ENCODE assay signal across 18 cellular contexts in genomic region chr19:4013886-4014540, GRCh38. TPM values are rescaled to one million over a fixed set of nuclear protein-coding genes. Genes with fewer than 3 reads are reported as not detected.
DNase-seq lines count a peak whose midpoint lies in the region; ATAC-seq and TF ChIP-seq lines count a peak whose summit lies in the region.
"Had no signal": no experiment of that assay in that cellular context is flagged by ENCODE, and none has a peak within 500 bp of the region (broad histone marks: within the 10 kb centered on the region; RNA-seq: fewer than 3 reads in every experiment).

No MANE protein-coding gene starts in this region.

- H3K4me3 Mint-ChIP-seq in nephron progenitor cell, result no peak overlapping the region
- H3K4me3 Mint-ChIP-seq in stimulated activated naive B cell treated with anti-CD40 and anti-IgM and Interleukin-4, amounts not matched to agents 10 μg/mL and 1 μg/mL and 100 μg/mL, for 72 hours, result no peak overlapping the region
- H3K4me3 Mint-ChIP-seq in T-cell, result no peak overlapping the region
- H3K4me3 Mint-ChIP-seq: activated CD4-positive, alpha-beta T cell treated with anti-CD3 and anti-CD28 coated beads, Interleukin-2, amount 10 ng/mL, durations not matched to agents 7 days and 5 days; IgD-negative memory B cell had no signal

- no peaks in the 10 kb centered on the region for H3K27me3 Mint-ChIP-seq in nephron progenitor cell (ENCODE audit: low read depth, poor library complexity)
- H3K27me3 Mint-ChIP-seq in stimulated activated naive B cell treated with anti-CD40 and anti-IgM and Interleukin-4, amounts not matched to agents 10 μg/mL and 1 μg/mL and 100 μg/mL, for 72 hours, result no peaks in the 10 kb centered on the region
- H3K27me3 Mint-ChIP-seq in T-cell, result no peaks in the 10 kb centered on the region
- H3K27me3 Mint-ChIP-seq: activated CD4-positive, alpha-beta T cell treated with anti-CD3 and anti-CD28 coated beads, Interleukin-2, amount 10 ng/mL, durations not matched to agents 7 days and 5 days; CD4-positive, CD25-positive, alpha-beta regulatory T cell; IgD-negative memory B cell had no signal

- no peak for TF ChIP-seq EP300 in esophagus muscularis mucosa (IDR thresholded peaks at IDR 0.05)
- TF ChIP-seq EP300 in tibial nerve (IDR thresholded peaks at IDR 0.05), result no peak

- H3K4me3 ChIP-seq in heart left ventricle (no peak overlapping the region), esophagus muscularis mucosa (no peak overlapping the region), tibial nerve (peak overlapping the region in 1 of 4 donors; percentile 32)
- H3K4me3 ChIP-seq: GM23248, thyroid gland had no signal

- H3K4me1 ChIP-seq in heart left ventricle, result peaks cover 3 to 79% (median 46%) of the 10 kb centered on the region in 12 donors
- peaks cover 70 to 92% (median 89%) of the 10 kb centered on the region in 4 donors for H3K4me1 ChIP-seq in esophagus muscularis mucosa
- peaks cover 0 to 96% (median 70%) of the 10 kb centered on the region in 4 donors for H3K4me1 ChIP-seq in tibial nerve

- ATAC-seq in heart left ventricle (peak in 3 of 4 donors; percentile 14 to 40 (median 18)), GM19023 (IDR thresholded peaks at IDR 0.05; ENCODE audit: unreplicated experiment) (no peak), T-cell (replicated peaks in 1 of 4) (no peak)
- ATAC-seq in stimulated activated naive B cell treated with anti-CD40 and anti-IgM and Interleukin-4, amounts not matched to agents 10 μg/mL and 1 μg/mL and 100 μg/mL, for 72 hours (replicated peaks), result no peak

- peaks cover 78% of the 10 kb centered on the region for H3K4me1 Mint-ChIP-seq in nephron progenitor cell
- peaks cover 32 to 67% of the 10 kb centered on the region in 2 donors for H3K4me1 Mint-ChIP-seq in stimulated activated naive B cell treated with anti-CD40 and anti-IgM and Interleukin-4, amounts not matched to agents 10 μg/mL and 1 μg/mL and 100 μg/mL, for 72 hours
- H3K4me1 Mint-ChIP-seq in T-cell, result peaks cover 21 to 45% (median 42%) of the 10 kb centered on the region in 3 donors

- H3K27me3 ChIP-seq in heart left ventricle (no peaks in the 10 kb centered on the region), esophagus muscularis mucosa (no peaks in the 10 kb centered on the region), tibial nerve (no peaks in the 10 kb centered on the region)
- H3K27me3 ChIP-seq: thyroid gland had no signal

- POLR2A ChIA-PET in T-cell (lab: Charles Lee), result interaction anchor here in 1 of 2 donors (0.9 kb wide), 1 partner anchor 23 kb away, joined by 3 read pairs; no protein-coding TSS in a partner anchor

- H3K27ac ChIP-seq in heart left ventricle (peak overlapping the region in 9 of 12 donors; percentile 56 to 85 (median 80)), esophagus muscularis mucosa (replicated peaks in 1 of 4) (peak overlapping the region; percentile 72 to 84 (median 74)), tibial nerve (peak overlapping the region; percentile 77 to 95 (median 87))
- H3K27ac ChIP-seq: GM23248, thyroid gland had no signal

- peak overlapping the region; percentile 87 for H3K27ac Mint-ChIP-seq in nephron progenitor cell
- no peak overlapping the region for H3K27ac Mint-ChIP-seq in stimulated activated naive B cell treated with anti-CD40 and anti-IgM and Interleukin-4, amounts not matched to agents 10 μg/mL and 1 μg/mL and 100 μg/mL, for 72 hours
- no peak overlapping the region for H3K27ac Mint-ChIP-seq in T-cell
- H3K27ac Mint-ChIP-seq: activated CD4-positive, alpha-beta T cell treated with anti-CD3 and anti-CD28 coated beads, Interleukin-2, amount 10 ng/mL, durations not matched to agents 7 days and 5 days; CD4-positive, CD25-positive, alpha-beta regulatory T cell had no signal

- H3K9me3 Mint-ChIP-seq in nephron progenitor cell (no peaks in the 10 kb centered on the region), T-cell (no peaks in the 10 kb centered on the region)
- H3K9me3 Mint-ChIP-seq in stimulated activated naive B cell treated with anti-CD40 and anti-IgM and Interleukin-4, amounts not matched to agents 10 μg/mL and 1 μg/mL and 100 μg/mL, for 72 hours, result no peaks in the 10 kb centered on the region
- H3K9me3 Mint-ChIP-seq: activated CD4-positive, alpha-beta T cell treated with anti-CD3 and anti-CD28 coated beads, Interleukin-2, amount 10 ng/mL, durations not matched to agents 7 days and 5 days; CD4-positive, CD25-positive, alpha-beta regulatory T cell; IgD-negative memory B cell had no signal

- TF ChIP-seq CTCF in heart left ventricle (IDR thresholded peaks at IDR 0.05), result no peak
- no peak for TF ChIP-seq CTCF in esophagus muscularis mucosa (IDR thresholded peaks at IDR 0.05)
- TF ChIP-seq CTCF in nephron progenitor cell (IDR thresholded peaks at IDR 0.05), result no peak
- TF ChIP-seq CTCF in tibial nerve (IDR thresholded peaks at IDR 0.05), result no peak

- TF ChIP-seq POLR2A in heart left ventricle (IDR thresholded peaks at IDR 0.05) (no peak), esophagus muscularis mucosa (IDR thresholded peaks at IDR 0.05; ENCODE audit: low read depth) (no peak), tibial nerve (IDR thresholded peaks at IDR 0.05) (no peak)

- CTCF ChIA-PET in T-cell (lab: Charles Lee), result no interaction called here

- no peak for DNase-seq in heart left ventricle
- no peak for DNase-seq in cardiac septum (ENCODE audit: low spot score)
- no peak for DNase-seq in esophagus muscularis mucosa (ENCODE audit: extremely low spot score)
- no peak for DNase-seq in nephron progenitor cell
- DNase-seq in tibial nerve (ENCODE audit: low spot score in 2 of 2), result no peak
- DNase-seq in stimulated activated naive B cell treated with anti-CD40 and anti-IgM and Interleukin-4, amounts not matched to agents 10 μg/mL and 1 μg/mL and 100 μg/mL, for 72 hours, result no peak
- DNase-seq in T-cell, result no peak
- DNase-seq: ACHN; activated CD8-positive, alpha-beta memory T cell treated with anti-CD3 and anti-CD28 coated beads, Interleukin-2, amount 50 U/mL, for 4 hours; foreskin melanocyte; GM23248; NCI-H1436; SW 1271; thyroid gland had no signal

- intact Hi-C loops in heart left ventricle (cut with DNase I) (loop anchor here in 2 of 10 donors (10.0 kb wide), 2 partner anchors 101 to 111 kb away; partner anchors contain the start of gene MAP2K2 (in 1 of the 2)), cardiac septum (cut with DNase I) (no loop called here), esophagus muscularis mucosa (cut with DNase I) (no loop called here)

- WGBS in heart left ventricle, 4 donors, result 80 to 90% (median 88%) methylated on average over 11 to 20 of the region's 20 CpGs
- 85% methylated on average over 12 of the region's 20 CpGs for WGBS in esophagus muscularis mucosa
- WGBS in tibial nerve, 2 donors, result 72 to 73% methylated on average over 17 to 18 of the region's 20 CpGs

- H3K9me3 ChIP-seq in heart left ventricle (no peaks in the 10 kb centered on the region), esophagus muscularis mucosa (no peaks in the 10 kb centered on the region), tibial nerve (no peaks in the 10 kb centered on the region)
- H3K9me3 ChIP-seq: thyroid gland had no signal

- H3K36me3 Mint-ChIP-seq in nephron progenitor cell (ENCODE audit: low read depth), result peaks cover 14% of the 10 kb centered on the region
- H3K36me3 Mint-ChIP-seq in stimulated activated naive B cell treated with anti-CD40 and anti-IgM and Interleukin-4, amounts not matched to agents 10 μg/mL and 1 μg/mL and 100 μg/mL, for 72 hours, result peaks cover 27 to 48% of the 10 kb centered on the region in 2 donors
- H3K36me3 Mint-ChIP-seq in T-cell, result peaks cover 9% of the 10 kb centered on the region

- H3K36me3 ChIP-seq in heart left ventricle, result peaks cover 0 to 62% (median 21%) of the 10 kb centered on the region in 9 donors
- H3K36me3 ChIP-seq in esophagus muscularis mucosa, result peaks cover 14 to 44% (median 34%) of the 10 kb centered on the region in 4 donors
- peaks cover 3 to 36% (median 12%) of the 10 kb centered on the region in 3 donors for H3K36me3 ChIP-seq in tibial nerve

RNA-seq across cellular contexts. Expression of gene PIAS4, which starts 6.5 kb away (rescaled TPM):
- total RNA-seq in heart left ventricle (10 to 100 TPM; 12.5 to 19.1 (median 15.3) TPM), cardiac septum (18.4 TPM), esophagus muscularis mucosa (10 to 100 TPM; 16.6 to 34.1 (median 24.8) TPM), tibial nerve (10 to 100 TPM; 23.0 to 32.4 (median 26.3) TPM), T-cell (10 to 100 TPM; 21.8 to 42.6 (median 31.4) TPM)
- 10 to 100 TPM; 12.3 to 15.4 TPM for polyA plus RNA-seq in heart left ventricle

RNA-seq across cellular contexts. Expression of gene EEF2, which starts 28.8 kb away (rescaled TPM):
- total RNA-seq in heart left ventricle (1,000 to 10,000 TPM; 1,373 to 2,686 (median 2,215) TPM), cardiac septum (1,625 TPM), esophagus muscularis mucosa (1,000 to 10,000 TPM; 2,280 to 3,286 (median 2,635) TPM), tibial nerve (1,000 to 10,000 TPM; 1,233 to 1,650 (median 1,549) TPM), T-cell (1,000 to 10,000 TPM; 2,379 to 2,775 (median 2,439) TPM)
- polyA plus RNA-seq in heart left ventricle, result 1,000 to 10,000 TPM in 1 of 2 donors, 100 to 1,000 TPM in 1; 846 to 1,944 TPM

RNA-seq across cellular contexts. Expression of gene DAPK3, which starts 43.1 kb away (rescaled TPM):
- total RNA-seq in heart left ventricle, result 100 to 1,000 TPM in 4 of 9 donors, 10 to 100 TPM in 5; 70.6 to 200 (median 97.4) TPM
- 100 to 1,000 TPM; 160 to 252 TPM for polyA plus RNA-seq in heart left ventricle
- 180 TPM for total RNA-seq in cardiac septum
- total RNA-seq in esophagus muscularis mucosa, result 100 to 1,000 TPM; 140 to 226 (median 212) TPM
- total RNA-seq in tibial nerve, result 10 to 100 TPM; 58.8 to 87.7 (median 70.3) TPM
- 10 to 100 TPM; 30.3 to 51.2 (median 44.9) TPM for total RNA-seq in T-cell

RNA-seq across cellular contexts. Expression of gene ZBTB7A, which starts 52.7 kb away (rescaled TPM):
- 10 to 100 TPM; 22.8 to 65.0 (median 29.3) TPM for total RNA-seq in heart left ventricle
- polyA plus RNA-seq in heart left ventricle, result 10 to 100 TPM; 14.6 to 14.7 TPM
- 29.9 TPM for total RNA-seq in cardiac septum
- 100 to 1,000 TPM in 2 of 4 donors, 10 to 100 TPM in 2; 71.9 to 137 (median 114) TPM for total RNA-seq in esophagus muscularis mucosa
- total RNA-seq in tibial nerve, result 10 to 100 TPM; 64.9 to 97.7 (median 86.7) TPM
- 10 to 100 TPM; 43.6 to 85.7 (median 81.8) TPM for total RNA-seq in T-cell

Comparison
In these comparisons a context has a peak if more than half of its experiments do, and no peak if none do; other contexts are left out.
1. ATAC-seq: peak in heart left ventricle (3 of 4); none in GM19023 (single experiment), stimulated activated naive B cell treated with anti-CD40 and anti-IgM and Interleukin-4, amounts not matched to agents 10 μg/mL and 1 μg/mL and 100 μg/mL, for 72 hours (0 of 2) and T-cell (0 of 4).
2. Peak in every context shown above with its lines, with median percentiles within 50 percentile points of each other: H3K27ac ChIP-seq.